In genomic region chr2:182639971-182640370, GRCh38 we compare ENCODE assay signal across 5 cellular contexts.
"Had no signal": no experiment of that assay in that cellular context is flagged by ENCODE, and none has a peak within 500 bp of the region (broad histone marks: within the 10 kb centered on the region; RNA-seq: fewer than 3 reads in every experiment).

No MANE protein-coding gene starts in this region.

- H3K27ac Mint-ChIP-seq: GM23338, H9, IgD-negative memory B cell had no signal

- H3K4me2 ChIP-seq: GM23338 had no signal

- H3K4me3 Mint-ChIP-seq: GM23338, H9, IgD-negative memory B cell had no signal

- DNase-seq: H9, HCEC 1CT, KBM-7 had no signal

- H3K9me3 Mint-ChIP-seq: GM23338, H9, IgD-negative memory B cell had no signal

- H2AFZ ChIP-seq: GM23338 had no signal

- H3K4me3 ChIP-seq: GM23338 had no signal
